32 cellular contexts compared by ENCODE assay signal in genomic region chr17:32697728-32698625, GRCh38.
A peak's percentile ranks its signal among the peaks of the same experiment; 100 is the strongest.
DNase-seq lines count a peak whose midpoint lies in the region; ATAC-seq, FAIRE-seq and TF ChIP-seq lines count a peak whose summit lies in the region.
"Had no signal": no experiment of that assay in that cellular context is flagged by ENCODE, and none has a peak within 500 bp of the region (broad histone marks: within the 10 kb centered on the region; RNA-seq: fewer than 3 reads in every experiment).

No MANE protein-coding gene starts in this region.

- no peaks in the 10 kb centered on the region for H3K79me2 ChIP-seq in endothelial cell of umbilical vein (ENCODE audit: control insufficient read depth, insufficient read depth, low read length)

- no peak overlapping the region for H3K4me2 ChIP-seq in endothelial cell of umbilical vein (ENCODE audit: insufficient read depth, low read length)
- H3K4me2 ChIP-seq: neural progenitor cell, PC-9, smooth muscle cell had no signal

- intact Hi-C loops in endothelial cell of umbilical vein (cut with micrococcal nuclease) = no loop called here

- no peaks in the 10 kb centered on the region for H3K9me3 ChIP-seq in endothelial cell of umbilical vein (replicated peaks; ENCODE audit: control insufficient read depth, insufficient read depth, low read length)
- H3K9me3 ChIP-seq: colonic mucosa, pancreas, right atrium auricular region, tibial nerve had no signal

- H3K9ac ChIP-seq in endothelial cell of umbilical vein (replicated peaks; ENCODE audit: extremely low read depth, insufficient read depth, low read length) = no peak overlapping the region
- H3K9ac ChIP-seq: neural progenitor cell had no signal

- H3K27me3 ChIP-seq in endothelial cell of umbilical vein (ENCODE audit: control insufficient read depth in 2 of 2, insufficient read depth in 2 of 2, low read length in 2 of 2) = no peaks in the 10 kb centered on the region
- H3K27me3 ChIP-seq: colonic mucosa, neural progenitor cell, pancreas, right atrium auricular region, tibial nerve had no signal

- no peaks in the 10 kb centered on the region for H4K20me1 ChIP-seq in endothelial cell of umbilical vein (replicated peaks; ENCODE audit: control insufficient read depth, extremely low read depth, insufficient read depth, low read length)

- no peak overlapping the region for H3K27ac ChIP-seq in endothelial cell of umbilical vein (ENCODE audit: insufficient read depth, low read depth, low read length)
- H3K27ac ChIP-seq: colonic mucosa, neural progenitor cell, pancreas, PC-9, right atrium auricular region, tibial nerve had no signal

- no peak for FAIRE-seq in endothelial cell of umbilical vein (lab: Jason Lieb, UNC)
- FAIRE-seq: GM12891, pancreas had no signal

- H3K9me3 Mint-ChIP-seq in activated naive CD4-positive, alpha-beta T cell treated with anti-CD3 and anti-CD28 coated beads, Interleukin-2, amount 50 U/mL, for 72 hours = no peaks in the 10 kb centered on the region
- H3K9me3 Mint-ChIP-seq: activated CD4-positive, alpha-beta T cell treated with anti-CD3 and anti-CD28 coated beads, Interleukin-2, amount 10 ng/mL, durations not matched to agents 24 days and 14 days; activated naive CD8-positive, alpha-beta T cell treated with anti-CD3 and anti-CD28 coated beads for 36 hours; CD8-positive, alpha-beta memory T cell had no signal

- H3K4me1 ChIP-seq in endothelial cell of umbilical vein (ENCODE audit: control insufficient read depth, extremely low read depth, insufficient read depth, low read length) = no peaks in the 10 kb centered on the region
- H3K4me1 ChIP-seq: colonic mucosa, pancreas, right atrium auricular region, tibial nerve had no signal

- no TSS peak for BruUV-seq in endothelial cell of umbilical vein (replicated peaks; lab: Mats Ljungman, UMichigan)

- no peak for TF ChIP-seq CTCF in endothelial cell of umbilical vein (IDR thresholded peaks at IDR 0.05; ENCODE audit: extremely low read depth in 1 of 2, insufficient read depth in 1 of 2, low read depth in 1 of 2, low read length in 2 of 2)

- ATAC-seq in activated naive CD4-positive, alpha-beta T cell treated with anti-CD3 and anti-CD28 coated beads, Interleukin-2, amount 50 U/mL, for 72 hours = peak; percentile 52 to 84
- ATAC-seq in stimulated activated naive CD8-positive, alpha-beta T cell treated with anti-CD3 and anti-CD28 coated beads, Interleukin-15, Interleukin-2, amounts not matched to agents 100 U/mL and 50 U/mL, for 24 hours = peak; percentile 75
- no peak for ATAC-seq in HG03175 (IDR thresholded peaks at IDR 0.05; ENCODE audit: unreplicated experiment)
- ATAC-seq: left ventricle myocardium superior, pancreas had no signal

- H3K36me3 ChIP-seq in endothelial cell of umbilical vein (ENCODE audit: control insufficient read depth in 2 of 2, extremely low read depth in 1 of 2, insufficient read depth in 2 of 2, low read length in 2 of 2) = peaks cover 0 to 2% of the 10 kb centered on the region in 2 experiments
- H3K36me3 ChIP-seq: colonic mucosa, neural progenitor cell, pancreas, right atrium auricular region had no signal

- no peak overlapping the region for H3K4me3 ChIP-seq in endothelial cell of umbilical vein (replicated peaks in 1 of 3; ENCODE audit: insufficient read depth in 1 of 3, low read depth in 1 of 3, low read length in 3 of 3)
- H3K4me3 ChIP-seq: colonic mucosa, neural progenitor cell, pancreas, PC-9, right atrium auricular region, smooth muscle cell, tibial nerve had no signal

- no peak overlapping the region for H2AFZ ChIP-seq in endothelial cell of umbilical vein (ENCODE audit: low read depth, low read length)
- H2AFZ ChIP-seq: neural progenitor cell, PC-9 had no signal

- dilution Hi-C loops in endothelial cell of umbilical vein (cut with MboI; ENCODE audit: extremely low pct_ligation_motif_present, low sequenced_read_pairs) = no loop called here

- CTCF ChIA-PET in endothelial cell of umbilical vein (lab: Charles Lee) = interaction anchor here (0.8 kb wide), 1 partner anchor 236 kb away, joined by 3 read pairs; no protein-coding TSS in a partner anchor

- no peak for TF ChIP-seq POLR2A in endothelial cell of umbilical vein (IDR thresholded peaks at IDR 0.05; ENCODE audit: low read depth, low read length)

- no peak for DNase-seq in activated naive CD4-positive, alpha-beta T cell treated with anti-CD3 and anti-CD28 coated beads, Interleukin-2, amount 50 U/mL, for 72 hours (ENCODE audit: low spot score in 2 of 2)
- DNase-seq in activated naive CD4-positive, alpha-beta T cell treated with Interleukin-2 at 50 U/mL for 16 hours = no peak
- peak; percentile 41 for DNase-seq in RKO (ENCODE audit: low spot score)
- DNase-seq in endothelial cell of umbilical vein (ENCODE audit: low read depth, low spot score) = no peak
- no peak for DNase-seq in stimulated activated naive CD8-positive, alpha-beta T cell treated with anti-CD3 and anti-CD28 coated beads, Interleukin-15, Interleukin-2, amounts not matched to agents 100 U/mL and 50 U/mL, for 24 hours
- no peak for DNase-seq in anterior cingulate cortex (lab: John Stamatoyannopoulos, UW)
- DNase-seq: activated CD4-positive, alpha-beta T cell treated with anti-CD3 and anti-CD28 coated beads, Interleukin-2, amount 10 ng/mL, durations not matched to agents 24 days and 14 days; activated naive CD8-positive, alpha-beta T cell treated with anti-CD3 and anti-CD28 coated beads for 36 hours; aorta; CD8-positive, alpha-beta memory T cell; colonic mucosa; DMS 273 treated with DMSO at 0.1 percent for 48 hours; effector CD4-positive, alpha-beta T cell; erythroblast; glutamatergic neuron; Kasumi-1; left ventricle myocardium superior; NCI-H1417 treated with DMSO at 0.1 percent for 48 hours; NCI-H2081; NCI-H2227 treated with DMSO at 0.1 percent for 48 hours; NCI-H526; NK-92 treated with Interleukin-12 subunit alpha and Interleukin-12 subunit beta, amount 100 ng/mL, for 24 hours; pancreas; PC-9; SHP77; stimulated activated CD4-positive, alpha-beta T cell treated with anti-CD3 and anti-CD28 coated beads, Interleukin-2, amount 100 ng/mL, for 24 hours had no signal

- POLR2A ChIA-PET in endothelial cell of umbilical vein (lab: Charles Lee) = interaction anchor here (0.7 kb wide), 1 partner anchor 20 kb away, joined by 4 read pairs; no protein-coding TSS in a partner anchor

- no peaks in the 10 kb centered on the region for H3K9me1 ChIP-seq in endothelial cell of umbilical vein (replicated peaks; ENCODE audit: control insufficient read depth, extremely low read depth, insufficient read depth, low read length)

- H3K27ac Mint-ChIP-seq in activated naive CD4-positive, alpha-beta T cell treated with anti-CD3 and anti-CD28 coated beads, Interleukin-2, amount 50 U/mL, for 72 hours = peak overlapping the region in 1 of 2 donors; percentile 4
- H3K27ac Mint-ChIP-seq: activated CD4-positive, alpha-beta T cell treated with anti-CD3 and anti-CD28 coated beads, Interleukin-2, amount 10 ng/mL, durations not matched to agents 24 days and 14 days; activated naive CD8-positive, alpha-beta T cell treated with anti-CD3 and anti-CD28 coated beads for 36 hours; CD8-positive, alpha-beta memory T cell; neural progenitor cell had no signal

- no peaks in the 10 kb centered on the region for H3K36me3 Mint-ChIP-seq in activated naive CD4-positive, alpha-beta T cell treated with anti-CD3 and anti-CD28 coated beads, Interleukin-2, amount 50 U/mL, for 72 hours
- H3K36me3 Mint-ChIP-seq: neural progenitor cell had no signal

TF ChIP-seq in endothelial cell of umbilical vein, 7 proteins besides CTCF, POLR2A, EP300 and RAD21:
- TF ChIP-seq FOS (IDR thresholded peaks at IDR 0.05; ENCODE audit: borderline replicate concordance, insufficient read depth, low read length) = peak; percentile 10
- TF ChIP-seq JUN (IDR thresholded peaks at IDR 0.05; ENCODE audit: borderline replicate concordance, insufficient read depth, insufficient read length, low read depth) = peak; percentile 12
- TF ChIP-seq GATA2 (IDR thresholded peaks at IDR 0.05; ENCODE audit: insufficient read depth, insufficient read length, low read depth, low read length) = no peak
